Comparison of ENCODE assay signal across 21 cellular contexts in genomic region chr11:60504219-60504618, GRCh38. TPM values are rescaled to one million over a fixed set of nuclear protein-coding genes. Genes with fewer than 3 reads are reported as not detected.
DNase-seq lines count a peak whose midpoint lies in the region; ATAC-seq and TF ChIP-seq lines count a peak whose summit lies in the region.
"Had no signal": no experiment of that assay in that cellular context is flagged by ENCODE, and none has a peak within 500 bp of the region (broad histone marks: within the 10 kb centered on the region; RNA-seq: fewer than 3 reads in every experiment).

No MANE protein-coding gene starts in this region.

- intact Hi-C loops in mucosa of descending colon (cut with DNase I, micrococcal nuclease) = no loop called here

- ATAC-seq in mucosa of descending colon (peak; percentile 74), GM21515 (IDR thresholded peaks at IDR 0.05; ENCODE audit: unreplicated experiment) (no peak)
- ATAC-seq: foreskin keratinocyte, HCT116, left lobe of liver had no signal

- TF ChIP-seq CTCF in GM12865 (IDR thresholded peaks at IDR 0.05; ENCODE audit: insufficient read depth, low read depth, low read length, missing control alignments) (no peak), GM20000 (IDR thresholded peaks at IDR 0.05; ENCODE audit: extremely low read depth, missing control alignments) (no peak), mucosa of descending colon (IDR thresholded peaks at IDR 0.05) (no peak)

- peaks cover 10% of the 10 kb centered on the region for H3K4me1 ChIP-seq in mucosa of descending colon (ENCODE audit: low read depth)
- H3K4me1 ChIP-seq: foreskin keratinocyte had no signal

- H3K9me3 ChIP-seq in mucosa of descending colon = no peaks in the 10 kb centered on the region
- H3K9me3 ChIP-seq: ovary, thoracic aorta had no signal

- DNase-seq in GM12865 (ENCODE audit: low read depth) = peak; percentile 36
- DNase-seq in GM20000 (ENCODE audit: low spot score) = peak; percentile 44
- peak; percentile 87 for DNase-seq in OCI-M1 (lab: John Stamatoyannopoulos, UW)
- no peak for DNase-seq in mucosa of descending colon
- DNase-seq in hepatic stellate cell (ENCODE audit: low spot score) = no peak
- DNase-seq in hypothalamus (lab: John Stamatoyannopoulos, UW) = no peak
- DNase-seq: activated effector memory CD4-positive, alpha-beta T cell treated with Interleukin-2 at 50 U/mL for 16 hours; DMS 273 treated with DMSO at 0.1 percent for 48 hours; foreskin keratinocyte; NCI-H1694; ovary; SHP77 treated with DMSO at 0.1 percent for 48 hours; stimulated activated CD4-positive, alpha-beta T cell treated with anti-CD3 and anti-CD28 coated beads, Interleukin-4, amount 100 ng/mL, for 1 hour; stimulated activated CD8-positive, alpha-beta memory T cell treated with anti-CD3 and anti-CD28 coated beads, Interleukin-4, amount 100 ng/mL, for 48 hours had no signal

- H3K4me3 ChIP-seq in GM12865 (ENCODE audit: low read depth, low read length) = no peak overlapping the region
- H3K4me3 ChIP-seq in mucosa of descending colon = no peak overlapping the region
- H3K4me3 ChIP-seq: ovary, thoracic aorta had no signal

- H3K36me3 ChIP-seq in mucosa of descending colon (ENCODE audit: low read depth) = no peaks in the 10 kb centered on the region
- H3K36me3 ChIP-seq: ovary, thoracic aorta had no signal

RNA-seq across cellular contexts. Expression of gene MS4A13, which starts 11.0 kb away (rescaled TPM):
- not detected for total RNA-seq in mucosa of descending colon
- total RNA-seq: B cell, foreskin keratinocyte, HT1080, left lobe of liver, NCI-H460, ovary, thoracic aorta had no signal

RNA-seq across cellular contexts. Expression of gene MS4A12, which starts 11.6 kb away (rescaled TPM):
- total RNA-seq in mucosa of descending colon = 1,000 to 10,000 TPM in 1 of 3 donors, 100 to 1,000 TPM in 2; 411 to 1,262 (median 644) TPM
- total RNA-seq: B cell, foreskin keratinocyte, HT1080, left lobe of liver, NCI-H460, ovary, thoracic aorta had no signal

RNA-seq across cellular contexts. Expression of gene MS4A1, which starts 48.6 kb away (rescaled TPM):
- 1 to 10 TPM in 2 of 3 donors, not detected in 1; 1.1 to 2.2 TPM for total RNA-seq in mucosa of descending colon
- total RNA-seq: foreskin keratinocyte, HT1080, NCI-H460 had no signal

Comparison
In these comparisons a context has a peak if more than half of its experiments do, and no peak if none do; other contexts are left out.
1. DNase-seq: peak in GM12865 (single experiment), GM20000 (single experiment) and OCI-M1 (single experiment); none in mucosa of descending colon (0 of 3), hepatic stellate cell (single experiment) and hypothalamus (0 of 51).